Comparison of ENCODE assay signal across 10 cellular contexts in the genomic region with DNA sequence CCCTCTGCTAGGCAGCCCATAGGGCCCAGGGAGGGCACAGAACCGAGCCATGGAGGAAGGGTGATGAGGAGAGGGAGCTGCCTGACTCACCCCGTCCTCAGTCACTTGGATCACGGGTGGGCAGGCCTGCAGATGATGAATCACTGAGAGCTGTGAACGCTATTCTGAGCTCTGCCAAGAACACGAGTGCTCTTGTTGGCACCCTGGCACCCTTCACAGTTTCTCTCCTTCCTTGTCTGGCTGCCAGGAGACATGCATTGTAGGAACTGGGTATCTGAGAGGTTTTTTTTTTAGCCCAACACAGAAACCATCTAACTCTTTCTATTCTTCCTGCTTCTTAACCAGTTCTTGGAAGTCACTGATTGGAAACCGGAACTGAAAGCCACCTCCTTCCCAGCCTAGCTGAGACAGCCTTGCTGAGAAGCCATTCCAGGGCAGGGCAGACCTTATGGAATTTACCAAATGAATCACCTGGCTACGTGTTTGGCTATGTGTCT.
A peak's percentile ranks its signal among the peaks of the same experiment; 100 is the strongest.
DNase-seq lines count a peak whose midpoint lies in the region; TF ChIP-seq lines count a peak whose summit lies in the region.
"Had no signal": no experiment of that assay in that cellular context is flagged by ENCODE, and none has a peak within 500 bp of the region (broad histone marks: within the 10 kb centered on the region; RNA-seq: fewer than 3 reads in every experiment).

No MANE protein-coding gene starts in this region.

- TF ChIP-seq POLR2A in uterus (IDR thresholded peaks at IDR 0.05), result no peak

- H3K9me3 ChIP-seq in uterus, result no peaks in the 10 kb centered on the region
- H3K9me3 ChIP-seq in effector memory CD4-positive, alpha-beta T cell (ENCODE audit: control insufficient read depth, low read length), result no peaks in the 10 kb centered on the region

- no peaks in the 10 kb centered on the region for H3K27me3 Mint-ChIP-seq in mesothelial cell of epicardium (ENCODE audit: low read depth)

- peaks cover 17% of the 10 kb centered on the region for H3K9me3 Mint-ChIP-seq in mesothelial cell of epicardium

- H3K4me3 ChIP-seq in coronary artery (peak overlapping the region; percentile 57), uterus (peak overlapping the region in 1 of 2 donors; percentile 19)
- H3K4me3 ChIP-seq in effector memory CD4-positive, alpha-beta T cell (ENCODE audit: insufficient read depth, low read depth, low read length, poor library complexity, severe bottlenecking), result no peak overlapping the region

- peak overlapping the region; percentile 40 for H3K27ac Mint-ChIP-seq in mesothelial cell of epicardium
- H3K27ac Mint-ChIP-seq: memory B cell had no signal

- peaks cover 10% of the 10 kb centered on the region for H3K4me1 Mint-ChIP-seq in mesothelial cell of epicardium

- intact Hi-C loops in uterus (cut with DNase I; ENCODE audit: low total_unique reads), result no loop called here

- H3K36me3 Mint-ChIP-seq in mesothelial cell of epicardium, result peaks cover 42% of the 10 kb centered on the region

- no peaks in the 10 kb centered on the region for H3K36me3 ChIP-seq in uterus
- H3K36me3 ChIP-seq in effector memory CD4-positive, alpha-beta T cell (ENCODE audit: control insufficient read depth, insufficient read depth, low read length), result no peaks in the 10 kb centered on the region

- H3K27ac ChIP-seq in coronary artery (peak overlapping the region; percentile 68 to 72), uterus (peak overlapping the region; percentile 77 to 87)
- no peak overlapping the region for H3K27ac ChIP-seq in effector memory CD4-positive, alpha-beta T cell (ENCODE audit: insufficient read depth, low read length, poor library complexity, severe bottlenecking)
- H3K27ac ChIP-seq: KMS-11 had no signal

- no peaks in the 10 kb centered on the region for H3K27me3 ChIP-seq in uterus
- no peaks in the 10 kb centered on the region for H3K27me3 ChIP-seq in effector memory CD4-positive, alpha-beta T cell (replicated peaks; ENCODE audit: control insufficient read depth, insufficient read depth, low read length, poor library complexity, severe bottlenecking)

- H3K4me1 ChIP-seq in uterus, result no peaks in the 10 kb centered on the region
- H3K4me1 ChIP-seq in effector memory CD4-positive, alpha-beta T cell (ENCODE audit: control insufficient read depth, insufficient read depth, low read length, poor library complexity, severe bottlenecking), result no peaks in the 10 kb centered on the region

- DNase-seq in EL (peak; percentile 65), NCI-H446 treated with DMSO at 0.1 percent for 48 hours (lab: John Stamatoyannopoulos, UW) (peak; percentile 47), coronary artery (ENCODE audit: low spot score) (peak; percentile 80), mesothelial cell of epicardium (ENCODE audit: low spot score in 2 of 2, unreplicated experiment in 2 of 2) (no peak), uterus (peak; percentile 67 to 80), NCI-H1694 (lab: John Stamatoyannopoulos, UW) (no peak), NCI-H748 treated with DMSO at 0.1 percent for 48 hours (lab: John Stamatoyannopoulos, UW) (no peak)
- no peak for DNase-seq in effector memory CD4-positive, alpha-beta T cell

- H3K4me3 Mint-ChIP-seq in mesothelial cell of epicardium, result no peak overlapping the region
- H3K4me3 Mint-ChIP-seq: memory B cell had no signal

- TF ChIP-seq CTCF in coronary artery (IDR thresholded peaks at IDR 0.05) (no peak), mesothelial cell of epicardium (IDR thresholded peaks at IDR 0.05; ENCODE audit: unreplicated experiment) (no peak), uterus (IDR thresholded peaks at IDR 0.05) (no peak)

Comparison
In these comparisons a context has a peak if more than half of its experiments do, and no peak if none do; other contexts are left out.
1. DNase-seq: peak in EL (single experiment), NCI-H446 treated with DMSO at 0.1 percent for 48 hours (single experiment), coronary artery (single experiment) and uterus (2 of 2); none in mesothelial cell of epicardium (0 of 2), NCI-H1694 (single experiment), effector memory CD4-positive, alpha-beta T cell (0 of 3) and NCI-H748 treated with DMSO at 0.1 percent for 48 hours (single experiment).